In genomic region chr16:31129568-31130335, GRCh38 we compare ENCODE assay signal across 1 cellular context.
TF ChIP-seq lines count a peak whose summit lies in the region.

No MANE protein-coding gene starts in this region.

TF ChIP-seq in H1, 55 proteins besides CTCF, POLR2A, EP300 and RAD21:
- TF ChIP-seq EGR1 (IDR thresholded peaks at IDR 0.05; ENCODE audit: borderline replicate concordance, low read depth, low read length), result no peak
